Comparison of ENCODE assay signal across 15 cellular contexts in genomic region chr2:165462433-165462832, GRCh38. TPM values are rescaled to one million over a fixed set of nuclear protein-coding genes. Genes with fewer than 3 reads are reported as not detected.
DNase-seq lines count a peak whose midpoint lies in the region; ATAC-seq and TF ChIP-seq lines count a peak whose summit lies in the region.
"Had no signal": no experiment of that assay in that cellular context is flagged by ENCODE, and none has a peak within 500 bp of the region (broad histone marks: within the 10 kb centered on the region; RNA-seq: fewer than 3 reads in every experiment).

No MANE protein-coding gene starts in this region.

- H3K27ac ChIP-seq in WERI-Rb-1 = peak overlapping the region; percentile 10; the same call in 1 of the 2 replicates
- H3K27ac ChIP-seq in left lung = no peak overlapping the region
- H3K27ac ChIP-seq: dorsolateral prefrontal cortex had no signal

- no peak overlapping the region for H3K4me3 Mint-ChIP-seq in activated T-helper 17 cell treated with anti-CD3 and anti-CD28 coated beads, Interleukin-2, amount 50 U/mL, for 72 hours
- H3K4me3 Mint-ChIP-seq: activated CD4-positive, alpha-beta memory T cell treated with anti-CD3 and anti-CD28 coated beads, Interleukin-2, amount 10 ng/mL, durations not matched to agents 7 days and 5 days; activated naive CD8-positive, alpha-beta T cell treated with anti-CD3 and anti-CD28 coated beads, Interleukin-2, amount 10 ng/mL, durations not matched to agents 7 days and 5 days; CD4-positive, alpha-beta memory T cell had no signal

- H3K36me3 Mint-ChIP-seq in activated T-helper 17 cell treated with anti-CD3 and anti-CD28 coated beads, Interleukin-2, amount 50 U/mL, for 72 hours (ENCODE audit: low read depth) = no peaks in the 10 kb centered on the region
- H3K36me3 Mint-ChIP-seq: activated naive CD8-positive, alpha-beta T cell treated with anti-CD3 and anti-CD28 coated beads, Interleukin-2, amount 10 ng/mL, durations not matched to agents 7 days and 5 days; CD4-positive, alpha-beta memory T cell had no signal

- no peak overlapping the region for H3K27ac Mint-ChIP-seq in activated T-helper 17 cell treated with anti-CD3 and anti-CD28 coated beads, Interleukin-2, amount 50 U/mL, for 72 hours
- H3K27ac Mint-ChIP-seq: activated CD4-positive, alpha-beta memory T cell treated with anti-CD3 and anti-CD28 coated beads, Interleukin-2, amount 10 ng/mL, durations not matched to agents 7 days and 5 days; activated naive CD8-positive, alpha-beta T cell treated with anti-CD3 and anti-CD28 coated beads, Interleukin-2, amount 10 ng/mL, durations not matched to agents 7 days and 5 days; CD4-positive, alpha-beta memory T cell had no signal

- no peaks in the 10 kb centered on the region for H3K27me3 ChIP-seq in WERI-Rb-1 (ENCODE audit: insufficient read depth, low read depth, severe bottlenecking)
- no peaks in the 10 kb centered on the region for H3K27me3 ChIP-seq in left lung
- H3K27me3 ChIP-seq: dorsolateral prefrontal cortex had no signal

- TF ChIP-seq CTCF in WERI-Rb-1 (IDR thresholded peaks at IDR 0.05; ENCODE audit: low read depth, low read length) (no peak), left lung (IDR thresholded peaks at IDR 0.05) (no peak)

- H3K4me1 ChIP-seq in left lung = no peaks in the 10 kb centered on the region

- H3K4me3 ChIP-seq in WERI-Rb-1 (ENCODE audit: low read depth, low read length) (no peak overlapping the region), left lung (no peak overlapping the region)
- H3K4me3 ChIP-seq: dorsolateral prefrontal cortex had no signal

- H3K9me3 Mint-ChIP-seq in activated T-helper 17 cell treated with anti-CD3 and anti-CD28 coated beads, Interleukin-2, amount 50 U/mL, for 72 hours = no peaks in the 10 kb centered on the region
- H3K9me3 Mint-ChIP-seq: activated CD4-positive, alpha-beta memory T cell treated with anti-CD3 and anti-CD28 coated beads, Interleukin-2, amount 10 ng/mL, durations not matched to agents 7 days and 5 days; activated naive CD8-positive, alpha-beta T cell treated with anti-CD3 and anti-CD28 coated beads, Interleukin-2, amount 10 ng/mL, durations not matched to agents 7 days and 5 days; CD4-positive, alpha-beta memory T cell had no signal

- peak; percentile 57 for DNase-seq in D341Med (ENCODE audit: low spot score)
- peak; percentile 39 for DNase-seq in NCI-H1436 treated with DMSO at 0.1 percent for 48 hours (lab: John Stamatoyannopoulos, UW)
- DNase-seq in NCI-H345 treated with DMSO at 0.1 percent for 48 hours (lab: John Stamatoyannopoulos, UW; ENCODE audit: unreplicated experiment) = peak; percentile 90
- DNase-seq in WERI-Rb-1 = peak; percentile 17
- no peak for DNase-seq in HuH-7.5 (ENCODE audit: low spot score)
- no peak for DNase-seq in left lung
- DNase-seq in kidney glomerular epithelial cell (lab: John Stamatoyannopoulos, UW) = no peak
- DNase-seq: activated CD4-positive, alpha-beta memory T cell treated with anti-CD3 and anti-CD28 coated beads, Interleukin-2, amount 10 ng/mL, durations not matched to agents 7 days and 5 days; activated naive CD8-positive, alpha-beta T cell treated with anti-CD3 and anti-CD28 coated beads, Interleukin-2, amount 10 ng/mL, durations not matched to agents 7 days and 5 days; activated T-cell treated with anti-CD3 and anti-CD28 coated beads, Interleukin-2, amount 50 U/mL, for 48 hours; CD4-positive, alpha-beta memory T cell; dorsolateral prefrontal cortex; PC-3; stimulated activated CD4-positive, alpha-beta T cell treated with anti-CD3 and anti-CD28 coated beads, Interleukin-4, amount 100 ng/mL, for 1 hour had no signal

- H3K27me3 Mint-ChIP-seq in activated T-helper 17 cell treated with anti-CD3 and anti-CD28 coated beads, Interleukin-2, amount 50 U/mL, for 72 hours = no peaks in the 10 kb centered on the region
- H3K27me3 Mint-ChIP-seq: activated CD4-positive, alpha-beta memory T cell treated with anti-CD3 and anti-CD28 coated beads, Interleukin-2, amount 10 ng/mL, durations not matched to agents 7 days and 5 days; activated naive CD8-positive, alpha-beta T cell treated with anti-CD3 and anti-CD28 coated beads, Interleukin-2, amount 10 ng/mL, durations not matched to agents 7 days and 5 days had no signal

- intact Hi-C loops in left lung (cut with DNase I) = no loop called here

- no peaks in the 10 kb centered on the region for H3K4me1 Mint-ChIP-seq in activated T-helper 17 cell treated with anti-CD3 and anti-CD28 coated beads, Interleukin-2, amount 50 U/mL, for 72 hours
- H3K4me1 Mint-ChIP-seq: activated CD4-positive, alpha-beta memory T cell treated with anti-CD3 and anti-CD28 coated beads, Interleukin-2, amount 10 ng/mL, durations not matched to agents 7 days and 5 days; activated naive CD8-positive, alpha-beta T cell treated with anti-CD3 and anti-CD28 coated beads, Interleukin-2, amount 10 ng/mL, durations not matched to agents 7 days and 5 days; CD4-positive, alpha-beta memory T cell had no signal

- H3K36me3 ChIP-seq in WERI-Rb-1 (no peaks in the 10 kb centered on the region), left lung (no peaks in the 10 kb centered on the region)

- no peaks in the 10 kb centered on the region for H3K9me3 ChIP-seq in WERI-Rb-1 (ENCODE audit: severe bottlenecking)
- H3K9me3 ChIP-seq in left lung = no peaks in the 10 kb centered on the region

- ATAC-seq in left lung = no peak
- no peak for ATAC-seq in activated T-helper 17 cell treated with anti-CD3 and anti-CD28 coated beads, Interleukin-2, amount 50 U/mL, for 72 hours (replicated peaks)
- ATAC-seq: PC-3 had no signal

RNA-seq across cellular contexts. Expression of gene CSRNP3, which starts 7.1 kb away (rescaled TPM):
- total RNA-seq in left lung = 1 to 10 TPM; 1.5 to 5.5 TPM
- total RNA-seq in activated T-helper 17 cell treated with anti-CD3 and anti-CD28 coated beads, Interleukin-2, amount 50 U/mL, for 72 hours = not detected
- total RNA-seq: activated CD4-positive, alpha-beta memory T cell treated with anti-CD3 and anti-CD28 coated beads, Interleukin-2, amount 10 ng/mL, durations not matched to agents 7 days and 5 days; activated naive CD8-positive, alpha-beta T cell treated with anti-CD3 and anti-CD28 coated beads, Interleukin-2, amount 10 ng/mL, durations not matched to agents 7 days and 5 days; CD4-positive, alpha-beta memory T cell had no signal

Comparison
In these comparisons a context has a peak if more than half of its experiments do, and no peak if none do; other contexts are left out.
1. DNase-seq: peak in D341Med (single experiment), NCI-H1436 treated with DMSO at 0.1 percent for 48 hours (single experiment), NCI-H345 treated with DMSO at 0.1 percent for 48 hours (single experiment) and WERI-Rb-1 (single experiment); none in HuH-7.5 (single experiment), left lung (0 of 2) and kidney glomerular epithelial cell (single experiment).